ENCODE assay signal across 1 cellular context in genomic region chr3:189790658-189791057, GRCh38.
TF ChIP-seq lines count a peak whose summit lies in the region.

No MANE protein-coding gene starts in this region.

TF ChIP-seq in HepG2, 621 proteins besides CTCF, POLR2A, EP300 and RAD21 (continued from another document):
- TF ChIP-seq, protein P1, sequence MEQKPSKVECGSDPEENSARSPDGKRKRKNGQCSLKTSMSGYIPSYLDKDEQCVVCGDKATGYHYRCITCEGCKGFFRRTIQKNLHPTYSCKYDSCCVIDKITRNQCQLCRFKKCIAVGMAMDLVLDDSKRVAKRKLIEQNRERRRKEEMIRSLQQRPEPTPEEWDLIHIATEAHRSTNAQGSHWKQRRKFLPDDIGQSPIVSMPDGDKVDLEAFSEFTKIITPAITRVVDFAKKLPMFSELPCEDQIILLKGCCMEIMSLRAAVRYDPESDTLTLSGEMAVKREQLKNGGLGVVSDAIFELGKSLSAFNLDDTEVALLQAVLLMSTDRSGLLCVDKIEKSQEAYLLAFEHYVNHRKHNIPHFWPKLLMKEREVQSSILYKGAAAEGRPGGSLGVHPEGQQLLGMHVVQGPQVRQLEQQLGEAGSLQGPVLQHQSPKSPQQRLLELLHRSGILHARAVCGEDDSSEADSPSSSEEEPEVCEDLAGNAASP (CRISPR knock-in tag; IDR thresholded peaks at IDR 0.05; ENCODE audit: borderline replicate concordance), result no peak
- TF ChIP-seq RBM39 (IDR thresholded peaks at IDR 0.05; ENCODE audit: low read depth, low read length, poor library complexity, severe bottlenecking) (no peak), AKAP8 (CRISPR knock-in tag; IDR thresholded peaks at IDR 0.05) (no peak), NR3C1 (CRISPR knock-in tag; IDR thresholded peaks at IDR 0.05) (no peak), ZNF766 (CRISPR knock-in tag; IDR thresholded peaks at IDR 0.05; ENCODE audit: borderline replicate concordance) (no peak), SALL2 (CRISPR knock-in tag; IDR thresholded peaks at IDR 0.05) (no peak), KLF6 (CRISPR knock-in tag; IDR thresholded peaks at IDR 0.05) (no peak), SPEN (CRISPR knock-in tag; IDR thresholded peaks at IDR 0.05; ENCODE audit: low read depth) (no peak), ZNF451 (CRISPR knock-in tag; IDR thresholded peaks at IDR 0.05) (no peak), MED13 (CRISPR knock-in tag; IDR thresholded peaks at IDR 0.05) (no peak), ELF3 (CRISPR knock-in tag; IDR thresholded peaks at IDR 0.05) (no peak), PAWR (CRISPR knock-in tag; IDR thresholded peaks at IDR 0.05; ENCODE audit: borderline replicate concordance) (no peak), ARID5B (CRISPR knock-in tag; IDR thresholded peaks at IDR 0.05) (no peak), FOXK2 (IDR thresholded peaks at IDR 0.05) (no peak)
- TF ChIP-seq, protein P2, sequence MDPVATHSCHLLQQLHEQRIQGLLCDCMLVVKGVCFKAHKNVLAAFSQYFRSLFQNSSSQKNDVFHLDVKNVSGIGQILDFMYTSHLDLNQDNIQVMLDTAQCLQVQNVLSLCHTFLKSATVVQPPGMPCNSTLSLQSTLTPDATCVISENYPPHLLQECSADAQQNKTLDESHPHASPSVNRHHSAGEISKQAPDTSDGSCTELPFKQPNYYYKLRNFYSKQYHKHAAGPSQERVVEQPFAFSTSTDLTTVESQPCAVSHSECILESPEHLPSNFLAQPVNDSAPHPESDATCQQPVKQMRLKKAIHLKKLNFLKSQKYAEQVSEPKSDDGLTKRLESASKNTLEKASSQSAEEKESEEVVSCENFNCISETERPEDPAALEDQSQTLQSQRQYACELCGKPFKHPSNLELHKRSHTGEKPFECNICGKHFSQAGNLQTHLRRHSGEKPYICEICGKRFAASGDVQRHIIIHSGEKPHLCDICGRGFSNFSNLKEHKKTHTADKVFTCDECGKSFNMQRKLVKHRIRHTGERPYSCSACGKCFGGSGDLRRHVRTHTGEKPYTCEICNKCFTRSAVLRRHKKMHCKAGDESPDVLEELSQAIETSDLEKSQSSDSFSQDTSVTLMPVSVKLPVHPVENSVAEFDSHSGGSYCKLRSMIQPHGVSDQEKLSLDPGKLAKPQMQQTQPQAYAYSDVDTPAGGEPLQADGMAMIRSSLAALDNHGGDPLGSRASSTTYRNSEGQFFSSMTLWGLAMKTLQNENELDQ (CRISPR knock-in tag; IDR thresholded peaks at IDR 0.05; ENCODE audit: borderline replicate concordance), result no peak
